18 cellular contexts compared by ENCODE assay signal in the genomic region with DNA sequence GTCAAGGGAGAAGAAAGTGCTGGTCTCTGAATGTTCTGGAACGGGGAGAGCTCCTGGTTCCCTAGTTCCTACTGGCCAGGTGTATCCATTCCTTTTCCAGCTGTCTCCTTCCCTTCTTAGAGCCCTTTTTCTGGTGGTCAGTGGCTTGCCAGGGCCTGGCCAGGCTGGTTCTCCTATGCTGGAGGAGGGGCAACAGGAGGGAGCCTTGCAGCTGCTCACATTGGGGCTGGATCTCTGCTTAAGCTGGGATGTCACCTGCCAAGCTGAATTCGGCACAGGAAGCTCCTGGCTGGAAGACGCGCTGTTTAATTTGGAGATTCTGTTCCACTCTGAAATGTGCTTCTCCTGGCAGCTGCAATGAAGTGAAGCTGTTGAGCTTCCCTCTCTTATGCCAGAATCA. TPM values are rescaled to one million over a fixed set of nuclear protein-coding genes. Genes with fewer than 3 reads are reported as not detected.
DNase-seq lines count a peak whose midpoint lies in the region; FAIRE-seq and TF ChIP-seq lines count a peak whose summit lies in the region.
"Had no signal": no experiment of that assay in that cellular context is flagged by ENCODE, and none has a peak within 500 bp of the region (broad histone marks: within the 10 kb centered on the region; RNA-seq: fewer than 3 reads in every experiment).

No MANE protein-coding gene starts in this region.

- H4K12ac ChIP-seq in trophoblast cell (ENCODE audit: low read depth, low read length), result no peak overlapping the region

- no peak overlapping the region for H3K14ac ChIP-seq in H1 (ENCODE audit: insufficient read length)
- H3K14ac ChIP-seq in trophoblast cell (ENCODE audit: low read length), result no peak overlapping the region

- intact Hi-C loops in posterior vena cava (cut with DNase I), result no loop called here

- CTCF ChIA-PET in H1 (lab: Charles Lee; ENCODE audit: partially characterized antibody), result interaction anchor here (0.7 to 2.6 kb wide), 8 partner anchors 10 to 1029 kb away, joined by 3 to 10 read pairs (median 4); no protein-coding TSS in a partner anchor

- no peak overlapping the region for H3K27ac ChIP-seq in H1 (ENCODE audit: low read depth, low read length)
- no peak overlapping the region for H3K27ac ChIP-seq in trophoblast cell (ENCODE audit: low read depth, low read length)
- H3K27ac ChIP-seq: BLaER1 treated with 17β-estradiol and CSF1 and Interleukin-3, amounts not matched to agents 10 nM and 100 nM had no signal

- H3K4me3 ChIP-seq in H1 (ENCODE audit: extremely low read depth in 1 of 4, insufficient read depth in 2 of 4, low read depth in 3 of 4, low read length in 4 of 4) (no peak overlapping the region), trophoblast cell (ENCODE audit: low read depth, low read length) (no peak overlapping the region)
- H3K4me3 ChIP-seq: BLaER1 treated with 17β-estradiol and CSF1 and Interleukin-3, amounts not matched to agents 10 nM and 100 nM had no signal

- DNase-seq in COLO668 (lab: John Stamatoyannopoulos, UW; ENCODE audit: unreplicated experiment) (peak; percentile 21), NCI-H69 (lab: John Stamatoyannopoulos, UW) (peak; percentile 3), H1 (ENCODE audit: low read depth in 1 of 2, low spot score in 2 of 2) (no peak), posterior vena cava (ENCODE audit: low spot score) (peak; percentile 13), trophoblast cell (no peak), GM03348 (ENCODE audit: low spot score) (no peak), COR-L47 (lab: John Stamatoyannopoulos, UW) (no peak)
- DNase-seq: ACHN; CD4-positive, CD25-positive, alpha-beta regulatory T cell; DMS79; GOT3; HCEC 1CT; HFFc6 had no signal

- H2AK5ac ChIP-seq in H1 (ENCODE audit: low read depth, low read length) (no peak overlapping the region), trophoblast cell (ENCODE audit: low read length) (no peak overlapping the region)

- TF ChIP-seq CTCF in H1 (IDR thresholded peaks at IDR 0.05; ENCODE audit: control extremely low read depth in 1 of 3, insufficient read depth in 1 of 3, low read depth in 1 of 3, low read length in 3 of 3), result no peak

- no peaks in the 10 kb centered on the region for H3K23me2 ChIP-seq in H1 (ENCODE audit: low read depth, low read length)

- no peak overlapping the region for H2BK20ac ChIP-seq in H1 (ENCODE audit: low read length)

- H3K27me3 ChIP-seq in H1 (replicated peaks in 1 of 4; ENCODE audit: control insufficient read depth in 3 of 4, extremely low read depth in 1 of 4, insufficient read depth in 3 of 4, low read length in 3 of 4) (no peaks in the 10 kb centered on the region), trophoblast cell (ENCODE audit: insufficient read depth, low read length) (no peaks in the 10 kb centered on the region)
- H3K27me3 ChIP-seq: BLaER1 treated with 17β-estradiol and CSF1 and Interleukin-3, amounts not matched to agents 10 nM and 100 nM had no signal

- H3K4me2 ChIP-seq in H1 (ENCODE audit: insufficient read depth in 1 of 2, low read depth in 2 of 2, low read length in 2 of 2), result no peak overlapping the region
- no peak overlapping the region for H3K4me2 ChIP-seq in trophoblast cell (ENCODE audit: low read length)
- H3K4me2 ChIP-seq: BLaER1 treated with 17β-estradiol and CSF1 and Interleukin-3, amounts not matched to agents 10 nM and 100 nM had no signal

- H4K5ac ChIP-seq in H1 (ENCODE audit: insufficient read length, low read depth, low read length), result no peak overlapping the region

- H2BK12ac ChIP-seq in H1 (ENCODE audit: low read depth, low read length) (no peak overlapping the region), trophoblast cell (ENCODE audit: low read length) (no peak overlapping the region)

- H2BK5ac ChIP-seq in H1 (ENCODE audit: low read depth, low read length) (no peak overlapping the region), trophoblast cell (ENCODE audit: low read depth, low read length, poor library complexity) (no peak overlapping the region)

- H3K36me3 ChIP-seq in H1 (ENCODE audit: control insufficient read depth in 2 of 4, insufficient read depth in 4 of 4, low read length in 3 of 4) (no peaks in the 10 kb centered on the region), trophoblast cell (ENCODE audit: control insufficient read depth in 1 of 2, insufficient read depth in 2 of 2, low read length in 2 of 2) (no peaks in the 10 kb centered on the region)
- H3K36me3 ChIP-seq: BLaER1 treated with 17β-estradiol and CSF1 and Interleukin-3, amounts not matched to agents 10 nM and 100 nM had no signal

- POLR2A ChIA-PET in H1 (lab: Charles Lee; ENCODE audit: partially characterized antibody), result interaction anchor here (0.8 to 1.3 kb wide), 2 partner anchors 15 to 32 kb away, joined by 3 to 4 read pairs; no protein-coding TSS in a partner anchor

- H3K9ac ChIP-seq in H1 (replicated peaks in 1 of 4; ENCODE audit: extremely low read depth in 1 of 4, low read depth in 3 of 4, low read length in 3 of 4), result no peak overlapping the region
- H3K9ac ChIP-seq in trophoblast cell (ENCODE audit: low read length), result no peak overlapping the region
- H3K9ac ChIP-seq: BLaER1 treated with 17β-estradiol and CSF1 and Interleukin-3, amounts not matched to agents 10 nM and 100 nM had no signal

- H4K8ac ChIP-seq in H1 (ENCODE audit: extremely low read depth, insufficient read depth, low read length) (0 out of 2 replicates have a peak overlapping the region, but pooled peaks have one; percentile 12), trophoblast cell (ENCODE audit: low read depth, low read length) (no peak overlapping the region)

- no peak for FAIRE-seq in H1 (lab: Jason Lieb, UNC)
- FAIRE-seq: GM12891 had no signal

- H3K23ac ChIP-seq in H1 (ENCODE audit: insufficient read length), result no peak overlapping the region
- no peak overlapping the region for H3K23ac ChIP-seq in trophoblast cell (ENCODE audit: low read length)

- no peak overlapping the region for H2BK120ac ChIP-seq in H1 (replicated peaks; ENCODE audit: low read depth, low read length)
- H2BK120ac ChIP-seq in trophoblast cell (ENCODE audit: insufficient read depth, low read length, poor library complexity), result no peak overlapping the region

- TF ChIP-seq RAD21 in H1 (IDR thresholded peaks at IDR 0.05 in 1 of 2, conservative IDR thresholded peaks at IDR 0.05 in 1 of 2; ENCODE audit: low read depth in 2 of 2, low read length in 2 of 2), result no peak

- H4K20me1 ChIP-seq in H1 (replicated peaks in 1 of 2; ENCODE audit: control insufficient read depth in 1 of 2, insufficient read depth in 2 of 2, low read length in 2 of 2), result no peaks in the 10 kb centered on the region
- H4K20me1 ChIP-seq: BLaER1 treated with 17β-estradiol and CSF1 and Interleukin-3, amounts not matched to agents 10 nM and 100 nM had no signal

- no peak for TF ChIP-seq POLR2A in H1 (IDR thresholded peaks at IDR 0.05; ENCODE audit: control extremely low read depth in 1 of 2, low read depth in 2 of 2, low read length in 2 of 2)

- no peak overlapping the region for H3K4ac ChIP-seq in H1 (replicated peaks; ENCODE audit: insufficient read length, low read depth, low read length)
- no peak overlapping the region for H3K4ac ChIP-seq in trophoblast cell (ENCODE audit: low read depth, low read length)

- H3K56ac ChIP-seq in H1 (replicated peaks; ENCODE audit: insufficient read length, low read depth, low read length), result no peak overlapping the region

- H4K91ac ChIP-seq in H1 (replicated peaks; ENCODE audit: insufficient read length, low read length) (no peak overlapping the region), trophoblast cell (ENCODE audit: low read depth, low read length) (no peak overlapping the region)

- no peak overlapping the region for H2BK15ac ChIP-seq in H1 (ENCODE audit: low read length)

- H2AFZ ChIP-seq in H1 (ENCODE audit: low read length) (no peak overlapping the region), trophoblast cell (ENCODE audit: insufficient read depth, low read length, poor library complexity) (no peak overlapping the region)

- H3K79me2 ChIP-seq in H1 (ENCODE audit: control insufficient read depth in 1 of 2, insufficient read depth in 2 of 2, low read length in 2 of 2) (no peaks in the 10 kb centered on the region), trophoblast cell (ENCODE audit: control insufficient read depth, insufficient read depth, low read length, poor library complexity) (no peaks in the 10 kb centered on the region)

- no peaks in the 10 kb centered on the region for H3K9me3 ChIP-seq in H1 (ENCODE audit: insufficient read depth in 2 of 2, low read depth in 1 of 2, low read length in 1 of 2)
- H3K9me3 ChIP-seq in trophoblast cell (ENCODE audit: insufficient read depth, low read depth, low read length), result peaks cover 6% of the 10 kb centered on the region
- H3K9me3 ChIP-seq: BLaER1 treated with 17β-estradiol and CSF1 and Interleukin-3, amounts not matched to agents 10 nM and 100 nM had no signal

- WGBS in H1 (ENCODE audit: extremely low coverage in 1 of 2, insufficient coverage in 1 of 2, insufficient read length in 1 of 2, insufficient replicate concordance in 2 of 2, low coverage in 1 of 2, low lambda C conversion rate in 2 of 2, missing lambda C conversion rate in 1 of 2), 2 experiments, result 94% methylated on average over 4 of the region's 4 CpGs; no CpG with 5 or more reads in 1 of the 2 experiments
- WGBS in trophoblast cell (ENCODE audit: extremely low coverage, insufficient coverage, insufficient read length), result no CpG with 5 or more reads among the region's 4 CpGs

- H3K18ac ChIP-seq in H1 (ENCODE audit: extremely low read depth, low read length) (no peak overlapping the region), trophoblast cell (ENCODE audit: low read length) (no peak overlapping the region)

- no peaks in the 10 kb centered on the region for H3K79me1 ChIP-seq in H1 (ENCODE audit: low read depth, low read length)
- no peaks in the 10 kb centered on the region for H3K79me1 ChIP-seq in trophoblast cell (ENCODE audit: low read length)

- no peak for TF ChIP-seq EP300 in H1 (IDR thresholded peaks at IDR 0.05; ENCODE audit: borderline replicate concordance in 1 of 2, low read depth in 2 of 2, low read length in 2 of 2)

- H3K4me1 ChIP-seq in H1 (replicated peaks in 1 of 4; ENCODE audit: control insufficient read depth in 3 of 4, insufficient read depth in 4 of 4, low read length in 3 of 4) (peaks cover 0 to 3% (median 1%) of the 10 kb centered on the region in 4 experiments; a peak in 4 of 7 replicates), trophoblast cell (ENCODE audit: control insufficient read depth in 1 of 2, insufficient read depth in 2 of 2, low read length in 2 of 2) (no peaks in the 10 kb centered on the region)

RNA-seq across cellular contexts. Expression of gene POU3F1, which starts 56.0 kb away (rescaled TPM):
- total RNA-seq in H1 (2021; fragmentation: NEBNext Ultra II Directional; extraction: Animal tissue kit (Norgen Biotek cat#: 25700)), result 10.8 and 11.6 TPM in 2 replicates
- 4.2 and 7.1 TPM in 2 replicates for polyA plus RNA-seq in H1 (2011; rRNA removed)
- polyA plus RNA-seq in H1 (2011; cell fraction: cytosol; rRNA removed), result 3.5 TPM
- 4.9 TPM for polyA plus RNA-seq in H1 (2011; cell fraction: nucleus; rRNA removed)
- 4.0 to 6.8 TPM (median 6.4 TPM) in 4 replicates for polyA plus RNA-seq in H1 (2012, experiment 1 of 2)
- 4.1 TPM for polyA plus RNA-seq in H1 (2012, experiment 2 of 2)
- 15.0 TPM for polyA plus RNA-seq in H1 (2013, experiment 1 of 2)
- 15.5 TPM for polyA plus RNA-seq in H1 (2013, experiment 2 of 2)
- 0.95 and 1.5 TPM in 2 replicates for polyA minus RNA-seq in H1 (2011; rRNA and poly(A)+ RNA removed)
- polyA minus RNA-seq in H1 (2011; cell fraction: cytosol; rRNA and poly(A)+ RNA removed), result 6.5 TPM
- polyA minus RNA-seq in H1 (2011; cell fraction: nucleus; rRNA and poly(A)+ RNA removed), result 7.7 TPM
- under 1 TPM; 0.28 to 0.29 TPM for total RNA-seq in posterior vena cava
- polyA plus RNA-seq in trophoblast cell (2013), result 0.44 and 0.46 TPM in 2 replicates
- total RNA-seq: A172, G401, HT1080 had no signal

Comparison
In these comparisons a context has a peak if more than half of its experiments do, and no peak if none do; other contexts are left out.
1. DNase-seq: peak in COLO668 (single experiment), NCI-H69 (single experiment) and posterior vena cava (single experiment); none in H1 (0 of 2), trophoblast cell (0 of 2), GM03348 (single experiment) and COR-L47 (single experiment).